ENCODE assay signal across 18 cellular contexts in the genomic region with DNA sequence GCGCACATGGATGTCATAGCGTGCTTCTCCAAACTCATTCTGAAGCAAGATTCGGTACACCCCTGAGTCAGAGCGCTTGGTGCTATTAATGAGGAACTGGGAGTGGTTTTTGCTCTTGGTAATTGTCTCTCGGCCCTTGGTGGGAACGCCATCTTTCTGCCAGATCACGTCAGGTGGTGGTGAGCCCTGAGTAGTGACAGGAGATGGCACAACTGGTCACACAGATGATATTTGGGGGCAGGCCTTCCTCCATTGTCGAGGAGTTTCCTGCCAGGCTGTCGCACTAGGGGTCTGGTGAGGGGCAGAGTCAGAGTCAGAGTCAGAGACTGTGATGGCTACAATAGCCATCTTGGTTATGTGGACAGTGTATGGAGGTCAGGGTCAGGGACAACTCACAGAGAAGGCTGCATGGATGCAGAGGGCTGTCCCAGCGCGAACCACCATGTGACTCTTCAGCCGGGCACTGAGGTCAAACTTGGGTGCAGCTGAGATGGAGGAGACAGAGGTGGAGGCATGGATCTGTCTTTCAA. TPM values are rescaled to one million over a fixed set of nuclear protein-coding genes. Genes with fewer than 3 reads are reported as not detected.
"Had no signal": no experiment of that assay in that cellular context is flagged by ENCODE, and none has a peak within 500 bp of the region (broad histone marks: within the 10 kb centered on the region; RNA-seq: fewer than 3 reads in every experiment).

No MANE protein-coding gene starts in this region.

- H3K36me3 Mint-ChIP-seq: brain had no signal

- ATAC-seq: stimulated activated naive CD8-positive, alpha-beta T cell treated with anti-CD3 and anti-CD28 coated beads, Interleukin-15, amount 100 ng/mL, for 72 hours had no signal

- H3K4me3 ChIP-seq: left ventricle myocardium inferior, ovary, sigmoid colon had no signal

- H3K36me3 ChIP-seq: left ventricle myocardium inferior, ovary, thoracic aorta had no signal

- H3K27ac ChIP-seq: VCaP had no signal

- FAIRE-seq: endothelial cell of umbilical vein had no signal

- H3K27me3 ChIP-seq: ovary, sigmoid colon had no signal

- H3K4me3 Mint-ChIP-seq: activated CD4-positive, alpha-beta memory T cell treated with anti-CD3 and anti-CD28 coated beads, Interleukin-2, amount 10 ng/mL, durations not matched to agents 7 days and 5 days; activated T-cell treated with anti-CD3 and anti-CD28 coated beads, Interleukin-2, amount 50 U/mL, for 24 hours; stimulated activated naive CD8-positive, alpha-beta T cell treated with anti-CD3 and anti-CD28 coated beads, Interleukin-15, amount 100 ng/mL, for 72 hours had no signal

- H3K9me3 Mint-ChIP-seq: activated CD4-positive, alpha-beta memory T cell treated with anti-CD3 and anti-CD28 coated beads, Interleukin-2, amount 10 ng/mL, durations not matched to agents 7 days and 5 days; activated naive CD8-positive, alpha-beta T cell treated with anti-CD3 and anti-CD28 coated beads, Interleukin-2, amount 10 ng/mL, durations not matched to agents 7 days and 5 days; activated T-cell treated with anti-CD3 and anti-CD28 coated beads, Interleukin-2, amount 50 U/mL, for 24 hours; brain; central memory CD8-positive, alpha-beta T cell; stimulated activated naive CD8-positive, alpha-beta T cell treated with anti-CD3 and anti-CD28 coated beads, Interleukin-15, amount 100 ng/mL, for 72 hours had no signal

- H3K9me3 ChIP-seq: esophagus squamous epithelium, left ventricle myocardium inferior, ovary, sigmoid colon, thoracic aorta had no signal

- DNase-seq: activated CD4-positive, alpha-beta memory T cell treated with anti-CD3 and anti-CD28 coated beads, Interleukin-2, amount 10 ng/mL, durations not matched to agents 7 days and 5 days; activated CD4-positive, alpha-beta T cell treated with anti-CD3 and anti-CD28 coated beads for 4 hours; activated gamma-delta T cell treated with Interleukin-2 at 50 U/mL for 16 hours; activated naive CD8-positive, alpha-beta T cell treated with anti-CD3 and anti-CD28 coated beads, Interleukin-2, amount 10 ng/mL, durations not matched to agents 7 days and 5 days; activated T-cell treated with anti-CD3 and anti-CD28 coated beads, Interleukin-2, amount 50 U/mL, for 24 hours; effector CD8-positive, alpha-beta T cell; esophagus squamous epithelium; left ventricle myocardium inferior; mesenchymal stem cell; sigmoid colon; stimulated activated CD4-positive, alpha-beta T cell treated with anti-CD3 and anti-CD28 coated beads, Interleukin-1b, Interleukin-23, amount 100 ng/mL, for 48 hours; stimulated activated naive CD8-positive, alpha-beta T cell treated with anti-CD3 and anti-CD28 coated beads, Interleukin-15, amount 100 ng/mL, for 72 hours had no signal

- H3K27ac Mint-ChIP-seq: activated CD4-positive, alpha-beta memory T cell treated with anti-CD3 and anti-CD28 coated beads, Interleukin-2, amount 10 ng/mL, durations not matched to agents 7 days and 5 days; activated T-cell treated with anti-CD3 and anti-CD28 coated beads, Interleukin-2, amount 50 U/mL, for 24 hours; brain; stimulated activated naive CD8-positive, alpha-beta T cell treated with anti-CD3 and anti-CD28 coated beads, Interleukin-15, amount 100 ng/mL, for 72 hours had no signal

RNA-seq across cellular contexts. Expression of gene IGSF22, which starts 18.1 kb away (rescaled TPM):
- total RNA-seq: endothelial cell of umbilical vein, sigmoid colon had no signal
- polyA plus RNA-seq: endothelial cell of umbilical vein had no signal
